Comparison of ENCODE assay signal across 9 cellular contexts in genomic region chrX:110665636-110666035, GRCh38.
DNase-seq lines count a peak whose midpoint lies in the region; ATAC-seq and TF ChIP-seq lines count a peak whose summit lies in the region.
"Had no signal": no experiment of that assay in that cellular context is flagged by ENCODE, and none has a peak within 500 bp of the region (broad histone marks: within the 10 kb centered on the region; RNA-seq: fewer than 3 reads in every experiment).

No MANE protein-coding gene starts in this region.

- no peak for TF ChIP-seq CTCF in activated CD8-positive, alpha-beta T cell treated with anti-CD3 and anti-CD28 coated beads for 36 hours (IDR thresholded peaks at IDR 0.05)
- TF ChIP-seq CTCF in hepatocyte (IDR thresholded peaks at IDR 0.05; ENCODE audit: poor library complexity): peak; percentile 44
- peak in 4 of 6 experiments; percentile 9 to 38 (median 30) for TF ChIP-seq CTCF in upper lobe of left lung (IDR thresholded peaks at IDR 0.05)

- H3K9me3 ChIP-seq in hepatocyte (ENCODE audit: low read depth) (no peaks in the 10 kb centered on the region), upper lobe of left lung (no peaks in the 10 kb centered on the region)
- H3K9me3 ChIP-seq: BLaER1 treated with 17β-estradiol and CSF1 and Interleukin-3, amounts not matched to agents 10 nM and 100 nM had no signal

- H3K4me3 Mint-ChIP-seq in activated CD8-positive, alpha-beta T cell treated with anti-CD3 and anti-CD28 coated beads for 36 hours: no peak overlapping the region

- no peaks in the 10 kb centered on the region for H3K9me3 Mint-ChIP-seq in activated CD8-positive, alpha-beta T cell treated with anti-CD3 and anti-CD28 coated beads for 36 hours

- H3K79me2 ChIP-seq in hepatocyte: no peaks in the 10 kb centered on the region

- H3K27me3 ChIP-seq in hepatocyte (no peaks in the 10 kb centered on the region), upper lobe of left lung (no peaks in the 10 kb centered on the region)

- peak; percentile 71 for ATAC-seq in GM19452 (IDR thresholded peaks at IDR 0.05; ENCODE audit: unreplicated experiment)
- ATAC-seq in activated CD8-positive, alpha-beta T cell treated with anti-CD3 and anti-CD28 coated beads for 36 hours: no peak
- peak; percentile 80 to 85 for ATAC-seq in upper lobe of left lung (ENCODE audit: low FRiP score in 2 of 2)
- no peak for ATAC-seq in HG03571 (IDR thresholded peaks at IDR 0.05; ENCODE audit: unreplicated experiment)

- WGBS in hepatocyte (ENCODE audit: low lambda C conversion rate, missing lambda C conversion rate): 34% methylated on average over 2 of the region's 2 CpGs
- WGBS in upper lobe of left lung, 2 donors: 11 to 17% methylated on average over 2 of the region's 2 CpGs

- H2AFZ ChIP-seq in hepatocyte: no peak overlapping the region

- no peak overlapping the region for H3K27ac Mint-ChIP-seq in activated CD8-positive, alpha-beta T cell treated with anti-CD3 and anti-CD28 coated beads for 36 hours

- CTCF ChIA-PET in activated CD8-positive, alpha-beta T cell treated with anti-CD3 and anti-CD28 coated beads for 36 hours (lab: Charles Lee): no interaction called here

- H3K36me3 Mint-ChIP-seq in activated CD8-positive, alpha-beta T cell treated with anti-CD3 and anti-CD28 coated beads for 36 hours (ENCODE audit: low read depth): no peaks in the 10 kb centered on the region

- no peaks in the 10 kb centered on the region for H3K4me1 Mint-ChIP-seq in activated CD8-positive, alpha-beta T cell treated with anti-CD3 and anti-CD28 coated beads for 36 hours (ENCODE audit: low read depth)

- no peaks in the 10 kb centered on the region for H3K9me2 ChIP-seq in hepatocyte (replicated peaks; ENCODE audit: insufficient read depth)

- H3K27me3 Mint-ChIP-seq in activated CD8-positive, alpha-beta T cell treated with anti-CD3 and anti-CD28 coated beads for 36 hours: no peaks in the 10 kb centered on the region

- no peak overlapping the region for H3K27ac ChIP-seq in hepatocyte
- no peak overlapping the region for H3K27ac ChIP-seq in upper lobe of left lung
- H3K27ac ChIP-seq: BLaER1 treated with 17β-estradiol and CSF1 and Interleukin-3, amounts not matched to agents 10 nM and 100 nM had no signal

- TF ChIP-seq EP300 in upper lobe of left lung (IDR thresholded peaks at IDR 0.05): no peak

- intact Hi-C loops in activated CD8-positive, alpha-beta T cell treated with anti-CD3 and anti-CD28 coated beads for 36 hours (cut with micrococcal nuclease): no loop called here

- H3K36me3 ChIP-seq in hepatocyte (replicated peaks; ENCODE audit: insufficient read depth, low read depth) (no peaks in the 10 kb centered on the region), upper lobe of left lung (no peaks in the 10 kb centered on the region)
- H3K36me3 ChIP-seq: BLaER1 treated with 17β-estradiol and CSF1 and Interleukin-3, amounts not matched to agents 10 nM and 100 nM had no signal

- no peak for TF ChIP-seq POLR2A in upper lobe of left lung (IDR thresholded peaks at IDR 0.05)

- H4K20me1 ChIP-seq in hepatocyte (ENCODE audit: insufficient read depth, poor library complexity, severe bottlenecking): no peaks in the 10 kb centered on the region

- H3K4me3 ChIP-seq in hepatocyte (no peak overlapping the region), upper lobe of left lung (no peak overlapping the region)
- H3K4me3 ChIP-seq: BLaER1 treated with 17β-estradiol and CSF1 and Interleukin-3, amounts not matched to agents 10 nM and 100 nM had no signal

- POLR2A ChIA-PET in activated CD8-positive, alpha-beta T cell treated with anti-CD3 and anti-CD28 coated beads for 36 hours (lab: Charles Lee): no interaction called here

- no peak overlapping the region for H3K4me2 ChIP-seq in hepatocyte
- H3K4me2 ChIP-seq: BLaER1 treated with 17β-estradiol and CSF1 and Interleukin-3, amounts not matched to agents 10 nM and 100 nM had no signal

- DNase-seq in NCI-H1436 (lab: John Stamatoyannopoulos, UW) (peak; percentile 40), NCI-H1436 treated with DMSO at 0.1 percent for 48 hours (lab: John Stamatoyannopoulos, UW) (no peak), HuH-7.5 (ENCODE audit: low spot score) (peak; percentile 10), hepatocyte (ENCODE audit: low spot score) (peak; percentile 54), upper lobe of left lung (peak in 1 of 2 donors; percentile 53)
- DNase-seq in activated CD8-positive, alpha-beta T cell treated with anti-CD3 and anti-CD28 coated beads for 36 hours: peak; percentile 9

- no peaks in the 10 kb centered on the region for H3K4me1 ChIP-seq in hepatocyte (ENCODE audit: insufficient read depth)
- no peaks in the 10 kb centered on the region for H3K4me1 ChIP-seq in upper lobe of left lung

Comparison
In these comparisons a context has a peak if more than half of its experiments do, and no peak if none do; other contexts are left out.
1. ATAC-seq: peak in GM19452 (single experiment) and upper lobe of left lung (2 of 2); none in activated CD8-positive, alpha-beta T cell treated with anti-CD3 and anti-CD28 coated beads for 36 hours (single experiment) and HG03571 (single experiment).